1 cellular context compared by ENCODE assay signal in genomic region chr11:12783765-12784164, GRCh38.
TF ChIP-seq lines count a peak whose summit lies in the region.

No MANE protein-coding gene starts in this region.

TF ChIP-seq in IMR-90, 13 proteins besides CTCF, POLR2A, EP300 and RAD21 (continued from another document):
- TF ChIP-seq CHD1 (IDR thresholded peaks at IDR 0.05; ENCODE audit: low read depth, low read length), result no peak
- no peak for TF ChIP-seq ELK1 (IDR thresholded peaks at IDR 0.05; ENCODE audit: borderline replicate concordance, low read depth, low read length)
- no peak for TF ChIP-seq FOS (IDR thresholded peaks at IDR 0.05; ENCODE audit: low read depth, low read length)
- no peak for TF ChIP-seq RFX5 (IDR thresholded peaks at IDR 0.05; ENCODE audit: low read depth, low read length)
- no peak for TF ChIP-seq MAZ (IDR thresholded peaks at IDR 0.05; ENCODE audit: borderline replicate concordance, low read depth, low read length)
- TF ChIP-seq CEBPB (IDR thresholded peaks at IDR 0.05; ENCODE audit: low read depth, low read length), result no peak
